Comparison of ENCODE assay signal across 36 cellular contexts in genomic region chr5:83688321-83688720, GRCh38. TPM values are rescaled to one million over a fixed set of nuclear protein-coding genes. Genes with fewer than 3 reads are reported as not detected.
"Had no signal": no experiment of that assay in that cellular context is flagged by ENCODE, and none has a peak within 500 bp of the region (broad histone marks: within the 10 kb centered on the region; RNA-seq: fewer than 3 reads in every experiment).

No MANE protein-coding gene starts in this region.

- DNase-seq: activated CD4-positive, alpha-beta memory T cell treated with anti-CD3 and anti-CD28 coated beads, Interleukin-2, amount 10 ng/mL, durations not matched to agents 7 days and 5 days; activated CD4-positive, alpha-beta T cell treated with anti-CD3 and anti-CD28 coated beads for 1 hour; activated CD4-positive, alpha-beta T cell treated with anti-CD3 and anti-CD28 coated beads for 48 hours; activated CD4-positive, CD25-positive, alpha-beta regulatory T cell; activated CD8-positive, alpha-beta memory T cell treated with anti-CD3 and anti-CD28 coated beads for 24 hours; activated CD8-positive, alpha-beta memory T cell treated with anti-CD3 and anti-CD28 coated beads, Interleukin-2, amount 10 ng/mL, durations not matched to agents 7 days and 5 days; activated CD8-positive, alpha-beta memory T cell treated with anti-CD3 and anti-CD28 coated beads, Interleukin-2, amount 50 U/mL, for 48 hours; activated effector memory CD4-positive, alpha-beta T cell treated with Interleukin-2 at 50 U/mL for 16 hours; activated naive CD4-positive, alpha-beta T cell treated with anti-CD3 and anti-CD28 coated beads, Interleukin-2, amount 10 ng/mL, durations not matched to agents 7 days and 5 days; activated naive CD8-positive, alpha-beta T cell treated with anti-CD3 and anti-CD28 coated beads, Interleukin-2, amount 50 U/mL, for 24 hours; activated T-cell treated with anti-CD3 and anti-CD28 coated beads, Interleukin-2, amount 50 U/mL, for 48 hours; Kasumi-1; KG1; MG63; NCI-H1048; NCI-H1105 treated with DMSO at 0.1 percent for 48 hours; NCI-H146; NCI-H187; NCI-H2081; NCI-H226; NCI-H510A; NCI-H526; NCI-H748 treated with DMSO at 0.1 percent for 48 hours; NK-92 treated with Interleukin-12 subunit alpha and Interleukin-12 subunit beta, amount 100 ng/mL, for 24 hours; PC-3; Peyer's patch; RPMI8226; SHP77 treated with DMSO at 0.1 percent for 48 hours; SW 1271; T-helper 1 cell; T-helper 2 cell; T1000; WERI-Rb-1 had no signal

- H3K4me3 ChIP-seq: cardiac muscle cell, MG63, Peyer's patch had no signal

- H3K27me3 ChIP-seq: cardiac muscle cell, Peyer's patch had no signal

- H3K36me3 Mint-ChIP-seq: activated CD8-positive, alpha-beta memory T cell treated with anti-CD3 and anti-CD28 coated beads, Interleukin-2, amount 10 ng/mL, durations not matched to agents 7 days and 5 days; activated naive CD4-positive, alpha-beta T cell treated with anti-CD3 and anti-CD28 coated beads, Interleukin-2, amount 10 ng/mL, durations not matched to agents 7 days and 5 days; activated naive CD8-positive, alpha-beta T cell had no signal

- H3K9me3 Mint-ChIP-seq: activated CD4-positive, alpha-beta memory T cell treated with anti-CD3 and anti-CD28 coated beads, Interleukin-2, amount 10 ng/mL, durations not matched to agents 7 days and 5 days; activated naive CD4-positive, alpha-beta T cell treated with anti-CD3 and anti-CD28 coated beads, Interleukin-2, amount 10 ng/mL, durations not matched to agents 7 days and 5 days; activated naive CD8-positive, alpha-beta T cell treated with anti-CD3 and anti-CD28 coated beads, Interleukin-2, amount 50 U/mL, for 24 hours had no signal

- H3K27ac ChIP-seq: cardiac muscle cell, Peyer's patch, WERI-Rb-1 had no signal

- H3K27me3 Mint-ChIP-seq: activated CD4-positive, alpha-beta memory T cell treated with anti-CD3 and anti-CD28 coated beads, Interleukin-2, amount 10 ng/mL, durations not matched to agents 7 days and 5 days; activated CD8-positive, alpha-beta memory T cell treated with anti-CD3 and anti-CD28 coated beads, Interleukin-2, amount 10 ng/mL, durations not matched to agents 7 days and 5 days; activated naive CD4-positive, alpha-beta T cell treated with anti-CD3 and anti-CD28 coated beads, Interleukin-2, amount 10 ng/mL, durations not matched to agents 7 days and 5 days had no signal

- H3K27ac Mint-ChIP-seq: activated CD4-positive, alpha-beta memory T cell treated with anti-CD3 and anti-CD28 coated beads, Interleukin-2, amount 10 ng/mL, durations not matched to agents 7 days and 5 days; activated CD8-positive, alpha-beta memory T cell treated with anti-CD3 and anti-CD28 coated beads, Interleukin-2, amount 10 ng/mL, durations not matched to agents 7 days and 5 days; activated naive CD4-positive, alpha-beta T cell treated with anti-CD3 and anti-CD28 coated beads, Interleukin-2, amount 10 ng/mL, durations not matched to agents 7 days and 5 days; activated naive CD8-positive, alpha-beta T cell; activated naive CD8-positive, alpha-beta T cell treated with anti-CD3 and anti-CD28 coated beads, Interleukin-2, amount 50 U/mL, for 24 hours had no signal

- H3K4me1 Mint-ChIP-seq: activated CD4-positive, alpha-beta memory T cell treated with anti-CD3 and anti-CD28 coated beads, Interleukin-2, amount 10 ng/mL, durations not matched to agents 7 days and 5 days; activated CD8-positive, alpha-beta memory T cell treated with anti-CD3 and anti-CD28 coated beads, Interleukin-2, amount 10 ng/mL, durations not matched to agents 7 days and 5 days; activated naive CD4-positive, alpha-beta T cell treated with anti-CD3 and anti-CD28 coated beads, Interleukin-2, amount 10 ng/mL, durations not matched to agents 7 days and 5 days; activated naive CD8-positive, alpha-beta T cell treated with anti-CD3 and anti-CD28 coated beads, Interleukin-2, amount 50 U/mL, for 24 hours; central memory CD8-positive, alpha-beta T cell had no signal

- H3K4me3 Mint-ChIP-seq: activated CD4-positive, alpha-beta memory T cell treated with anti-CD3 and anti-CD28 coated beads, Interleukin-2, amount 10 ng/mL, durations not matched to agents 7 days and 5 days; activated CD8-positive, alpha-beta memory T cell treated with anti-CD3 and anti-CD28 coated beads, Interleukin-2, amount 10 ng/mL, durations not matched to agents 7 days and 5 days; activated naive CD4-positive, alpha-beta T cell treated with anti-CD3 and anti-CD28 coated beads, Interleukin-2, amount 10 ng/mL, durations not matched to agents 7 days and 5 days; activated naive CD8-positive, alpha-beta T cell; activated naive CD8-positive, alpha-beta T cell treated with anti-CD3 and anti-CD28 coated beads, Interleukin-2, amount 50 U/mL, for 24 hours; central memory CD8-positive, alpha-beta T cell had no signal

- H3K9me3 ChIP-seq: MG63, Peyer's patch had no signal

- H3K36me3 ChIP-seq: cardiac muscle cell, MG63, Peyer's patch, WERI-Rb-1 had no signal

- H3K4me1 ChIP-seq: Peyer's patch had no signal

- ATAC-seq: activated CD8-positive, alpha-beta memory T cell treated with anti-CD3 and anti-CD28 coated beads, Interleukin-2, amount 10 ng/mL, durations not matched to agents 7 days and 5 days; activated naive CD8-positive, alpha-beta T cell treated with anti-CD3 and anti-CD28 coated beads, Interleukin-2, amount 50 U/mL, for 24 hours; PC-3 had no signal

RNA-seq across cellular contexts. Expression of gene HAPLN1, which starts 32.3 kb away (rescaled TPM):
- total RNA-seq: activated CD4-positive, alpha-beta memory T cell treated with anti-CD3 and anti-CD28 coated beads, Interleukin-2, amount 10 ng/mL, durations not matched to agents 7 days and 5 days; activated CD8-positive, alpha-beta memory T cell treated with anti-CD3 and anti-CD28 coated beads, Interleukin-2, amount 10 ng/mL, durations not matched to agents 7 days and 5 days had no signal
